1 cellular context compared by ENCODE assay signal in genomic region chr1:160377585-160378206, GRCh38.
TF ChIP-seq lines count a peak whose summit lies in the region.

No MANE protein-coding gene starts in this region.

TF ChIP-seq in IMR-90, 13 proteins besides CTCF, POLR2A, EP300 and RAD21:
- TF ChIP-seq USF2 (IDR thresholded peaks at IDR 0.05; ENCODE audit: low read depth, low read length): no peak
- no peak for TF ChIP-seq MXI1 (IDR thresholded peaks at IDR 0.05; ENCODE audit: borderline replicate concordance, low read depth, low read length)
- TF ChIP-seq MAZ (IDR thresholded peaks at IDR 0.05; ENCODE audit: borderline replicate concordance, low read depth, low read length): no peak
- TF ChIP-seq FOS (IDR thresholded peaks at IDR 0.05; ENCODE audit: low read depth, low read length): no peak
- TF ChIP-seq SMC3 (IDR thresholded peaks at IDR 0.05; ENCODE audit: low read depth, low read length): no peak
- no peak for TF ChIP-seq RCOR1 (IDR thresholded peaks at IDR 0.05; ENCODE audit: insufficient replicate concordance, low read length)
- TF ChIP-seq MAFK (IDR thresholded peaks at IDR 0.05; ENCODE audit: low read depth, low read length): no peak
- TF ChIP-seq ELK1 (IDR thresholded peaks at IDR 0.05; ENCODE audit: borderline replicate concordance, low read depth, low read length): no peak
TF ChIP-seq in IMR-90: peak in this region for 0.
